Comparison of ENCODE assay signal across 24 cellular contexts in the genomic region with DNA sequence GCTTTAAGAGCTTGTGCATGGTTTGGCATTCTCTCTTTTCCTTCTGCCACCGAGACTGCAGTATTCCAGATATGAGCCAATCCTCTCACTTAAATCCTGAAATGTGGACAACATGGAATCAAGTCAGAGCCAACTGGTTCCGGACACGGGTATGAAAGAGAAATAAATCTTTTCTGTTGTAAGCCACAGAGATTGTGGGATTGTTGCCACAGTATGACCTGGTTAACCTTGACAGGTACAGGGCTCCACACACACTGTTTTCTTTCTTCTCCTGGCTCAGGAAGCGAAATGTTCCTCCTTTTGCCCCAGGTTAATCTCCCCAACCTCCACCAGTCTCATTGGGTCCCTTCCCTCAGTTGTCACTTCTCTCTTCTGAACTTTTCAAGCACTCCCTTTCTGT.
"Had no signal": no experiment of that assay in that cellular context is flagged by ENCODE, and none has a peak within 500 bp of the region (broad histone marks: within the 10 kb centered on the region; RNA-seq: fewer than 3 reads in every experiment).

No MANE protein-coding gene starts in this region.

- DNase-seq: cerebellar nuclear complex; dorsolateral prefrontal cortex; effector CD4-positive, alpha-beta T cell; endodermal cell; naive B cell; psoas muscle; right cardiac atrium; stimulated activated CD4-positive, alpha-beta T cell treated with anti-CD3 and anti-CD28 coated beads, Interleukin-15, amount 100 ng/mL, for 24 hours; stimulated activated CD4-positive, alpha-beta T cell treated with anti-CD3 and anti-CD28 coated beads, Interleukin-2, amount 100 ng/mL, for 48 hours; stimulated activated naive B cell treated with anti-CD40 and anti-IgM and Interleukin-4, amounts not matched to agents 10 μg/mL and 1 μg/mL and 100 μg/mL, for 72 hours; upper lobe of right lung; uterus had no signal

- H3K9me3 ChIP-seq: esophagus muscularis mucosa, psoas muscle, thoracic aorta, tibial nerve, upper lobe of right lung, uterus had no signal

- H3K27ac ChIP-seq: dorsolateral prefrontal cortex, esophagus muscularis mucosa, psoas muscle, skin epidermis, thoracic aorta, tibial nerve, upper lobe of right lung, uterus had no signal

- H3K4me3 ChIP-seq: dorsolateral prefrontal cortex, esophagus muscularis mucosa, lung, psoas muscle, skin epidermis, thoracic aorta, tibial nerve, upper lobe of right lung, uterus had no signal

- H3K36me3 ChIP-seq: esophagus muscularis mucosa, thoracic aorta, tibial nerve, upper lobe of right lung, uterus had no signal

- H3K4me1 ChIP-seq: esophagus muscularis mucosa, psoas muscle, upper lobe of right lung, uterus had no signal

- H3K36me3 Mint-ChIP-seq: memory B cell; naive B cell; natural killer cell treated with Interleukin-12 subunit alpha and Interleukin-12 subunit beta and Interleukin-15 and Interleukin-18, amount 100 ng/mL, for 72 hours; stimulated activated naive B cell treated with anti-CD40 and anti-IgM and Interleukin-4, amounts not matched to agents 10 μg/mL and 1 μg/mL and 100 μg/mL, for 72 hours had no signal

- H3K9me3 Mint-ChIP-seq: memory B cell; natural killer cell treated with Interleukin-12 subunit alpha and Interleukin-12 subunit beta and Interleukin-15 and Interleukin-18, amount 100 ng/mL, for 72 hours had no signal

- FAIRE-seq: frontal cortex, keratinocyte had no signal

- H3K27me3 ChIP-seq: dorsolateral prefrontal cortex, esophagus muscularis mucosa, tibial nerve, upper lobe of right lung, uterus had no signal

- H3K27ac Mint-ChIP-seq: endodermal cell; memory B cell; natural killer cell treated with Interleukin-12 subunit alpha and Interleukin-12 subunit beta and Interleukin-15 and Interleukin-18, amount 100 ng/mL, for 72 hours; stimulated activated naive B cell treated with anti-CD40 and anti-IgM and Interleukin-4, amounts not matched to agents 10 μg/mL and 1 μg/mL and 100 μg/mL, for 72 hours; stimulated activated naive CD8-positive, alpha-beta T cell treated with anti-CD3 and anti-CD28 coated beads, Interleukin-15, Interleukin-2, amounts not matched to agents 100 ng/mL and 50 ng/mL, for 24 hours had no signal

- ATAC-seq: left lobe of liver; natural killer cell treated with Interleukin-12 subunit alpha and Interleukin-12 subunit beta and Interleukin-15 and Interleukin-18, amount 100 ng/mL, for 72 hours; psoas muscle; right cardiac atrium; stimulated activated naive B cell treated with anti-CD40 and anti-IgM and Interleukin-4, amounts not matched to agents 10 μg/mL and 1 μg/mL and 100 μg/mL, for 72 hours; upper lobe of right lung had no signal

- H3K4me3 Mint-ChIP-seq: endodermal cell; memory B cell; natural killer cell treated with Interleukin-12 subunit alpha and Interleukin-12 subunit beta and Interleukin-15 and Interleukin-18, amount 100 ng/mL, for 72 hours; neural crest cell; stimulated activated naive B cell treated with anti-CD40 and anti-IgM and Interleukin-4, amounts not matched to agents 10 μg/mL and 1 μg/mL and 100 μg/mL, for 72 hours; stimulated activated naive CD8-positive, alpha-beta T cell treated with anti-CD3 and anti-CD28 coated beads, Interleukin-15, Interleukin-2, amounts not matched to agents 100 ng/mL and 50 ng/mL, for 24 hours had no signal
